In the genomic region with DNA sequence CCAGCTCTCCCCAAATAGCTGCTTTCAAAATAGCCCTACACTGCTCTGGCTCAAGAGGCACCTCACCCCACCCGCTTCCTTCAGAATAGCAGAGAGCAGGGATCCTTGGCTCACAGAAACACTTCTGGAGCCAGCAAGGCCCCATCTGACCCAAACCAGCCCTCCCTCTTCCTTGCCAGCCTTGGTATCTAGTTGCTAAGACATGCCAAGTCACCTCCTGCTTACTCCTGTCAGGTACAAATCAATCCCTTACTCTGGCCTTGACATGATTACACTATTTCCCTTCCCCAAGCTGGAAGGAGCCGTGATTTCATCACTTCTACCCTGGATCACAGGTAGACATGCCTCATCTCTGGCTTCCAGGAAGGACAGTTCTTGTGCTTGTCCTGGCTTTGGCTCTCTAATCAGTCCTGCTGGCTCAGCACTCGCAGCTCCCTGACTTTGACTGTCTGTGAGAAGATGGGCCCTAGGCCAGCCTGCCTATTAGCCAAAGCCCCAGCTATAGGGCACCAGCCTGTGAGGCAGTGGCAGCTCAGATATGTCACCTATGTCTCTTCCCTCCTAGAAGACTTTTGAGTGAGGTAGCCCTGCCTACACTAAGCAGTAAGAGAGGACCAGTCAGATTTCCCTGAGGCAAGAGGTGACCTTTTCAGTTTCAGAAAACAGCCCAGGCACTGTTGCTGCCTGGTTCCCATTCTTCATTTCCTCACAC, we compare ENCODE assay signal across 11 cellular contexts. TPM values are rescaled to one million over a fixed set of nuclear protein-coding genes. Genes with fewer than 3 reads are reported as not detected.
A peak's percentile ranks its signal among the peaks of the same experiment; 100 is the strongest.
DNase-seq lines count a peak whose midpoint lies in the region; TF ChIP-seq lines count a peak whose summit lies in the region.
"Had no signal": no experiment of that assay in that cellular context is flagged by ENCODE, and none has a peak within 500 bp of the region (broad histone marks: within the 10 kb centered on the region; RNA-seq: fewer than 3 reads in every experiment).

No MANE protein-coding gene starts in this region.

- TF ChIP-seq CTCF in HEK293 (tag by site-specific recombination; IDR thresholded peaks at IDR 0.05) = no peak
- no peak for TF ChIP-seq CTCF in ascending aorta (IDR thresholded peaks at IDR 0.05)
- no peak for TF ChIP-seq CTCF in smooth muscle cell (IDR thresholded peaks at IDR 0.05; ENCODE audit: borderline replicate concordance, insufficient read depth, poor library complexity, severe bottlenecking)
- no peak for TF ChIP-seq CTCF in colonic mucosa (IDR thresholded peaks at IDR 0.05)

- WGBS in smooth muscle cell (ENCODE audit: low lambda C conversion rate) = 91% methylated on average over 3 of the region's 3 CpGs

- H3K4me1 ChIP-seq in HEK293 (ENCODE audit: control insufficient read depth, insufficient read depth, low read length) (no peaks in the 10 kb centered on the region), ascending aorta (peaks cover 8 to 12% of the 10 kb centered on the region in 2 donors), smooth muscle cell (ENCODE audit: low read depth) (no peaks in the 10 kb centered on the region), colonic mucosa (no peaks in the 10 kb centered on the region)

- DNase-seq in ascending aorta (ENCODE audit: low spot score in 2 of 2) (no peak), islet precursor cell (peak; percentile 68), smooth muscle cell (lab: John Stamatoyannopoulos, UW; ENCODE audit: unreplicated experiment) (no peak), colonic mucosa (no peak), NCI-H69 (lab: John Stamatoyannopoulos, UW) (no peak), COR-L47 (lab: John Stamatoyannopoulos, UW) (no peak)
- DNase-seq in activated CD4-positive, alpha-beta T cell treated with anti-CD3 and anti-CD28 coated beads for 1 hour = no peak
- DNase-seq: hippocampal formation, NCI-H1417 had no signal

- no peaks in the 10 kb centered on the region for H3K79me2 ChIP-seq in smooth muscle cell (ENCODE audit: low read depth)

- H3K9me3 ChIP-seq in HEK293 (ENCODE audit: control insufficient read depth, insufficient read depth, low read depth, low read length) (no peaks in the 10 kb centered on the region), ascending aorta (no peaks in the 10 kb centered on the region), smooth muscle cell (replicated peaks; ENCODE audit: low read depth) (no peaks in the 10 kb centered on the region), colonic mucosa (no peaks in the 10 kb centered on the region)

- POLR2A ChIA-PET in HEK293 (lab: Yijun Ruan, JAX) = interaction anchor here (0.8 to 3.0 kb wide), 6 partner anchors 9 to 627 kb away, joined by 3 to 31 read pairs (median 4); a partner anchor contains a TSS

- H3K4me3 ChIP-seq in HEK293 (ENCODE audit: low read depth, low read length) (no peak overlapping the region), ascending aorta (no peak overlapping the region), smooth muscle cell (no peak overlapping the region), colonic mucosa (no peak overlapping the region)

- CTCF ChIA-PET in HEK293 (lab: Yijun Ruan, JAX) = interaction anchor here (0.9 to 4.3 kb wide), 5 partner anchors 8 to 163 kb away, joined by 3 to 23 read pairs (median 8); a partner anchor contains a TSS

- peaks cover 0 to 29% of the 10 kb centered on the region in 2 experiments; a peak in 1 of 3 replicates for H3K36me3 ChIP-seq in HEK293 (ENCODE audit: control insufficient read depth in 2 of 2, insufficient read depth in 1 of 2, low read length in 2 of 2)
- H3K36me3 ChIP-seq in ascending aorta = peaks cover 10 to 11% of the 10 kb centered on the region in 2 donors
- no peaks in the 10 kb centered on the region for H3K36me3 ChIP-seq in smooth muscle cell (ENCODE audit: low read depth)
- H3K36me3 ChIP-seq in colonic mucosa = no peaks in the 10 kb centered on the region

- intact Hi-C loops in ascending aorta (cut with DNase I) = no loop called here
- intact Hi-C loops in colonic mucosa (cut with DNase I) = loop anchor here (10.0 kb wide), 1 partner anchor 216 kb away; no protein-coding TSS in a partner anchor

- H3K27me3 ChIP-seq in ascending aorta (no peaks in the 10 kb centered on the region), smooth muscle cell (ENCODE audit: low read depth) (no peaks in the 10 kb centered on the region), colonic mucosa (no peaks in the 10 kb centered on the region)

- no peaks in the 10 kb centered on the region for H3F3A ChIP-seq in smooth muscle cell (ENCODE audit: low read depth)

- no peak overlapping the region for H3K4me2 ChIP-seq in smooth muscle cell

- no peak overlapping the region for H2AFZ ChIP-seq in smooth muscle cell (ENCODE audit: low read depth)

- H3K9ac ChIP-seq in smooth muscle cell (ENCODE audit: low read depth) (no peak overlapping the region), colonic mucosa (ENCODE audit: low read depth in 2 of 2, low read length in 2 of 2) (no peak overlapping the region)

- no peaks in the 10 kb centered on the region for H4K20me1 ChIP-seq in smooth muscle cell (ENCODE audit: low read depth)

- H3K27ac ChIP-seq in HEK293 (ENCODE audit: extremely low read depth, low read depth, low read length) = no peak overlapping the region
- peak overlapping the region; percentile 59 to 72 for H3K27ac ChIP-seq in ascending aorta
- H3K27ac ChIP-seq in smooth muscle cell (ENCODE audit: low read depth) = peak overlapping the region; percentile 62
- no peak overlapping the region for H3K27ac ChIP-seq in colonic mucosa

TF ChIP-seq in HEK293, 187 proteins besides CTCF, POLR2A, EP300 and RAD21:
- TF ChIP-seq ZNF585B (tag by site-specific recombination; IDR thresholded peaks at IDR 0.05) = no peak
- no peak for TF ChIP-seq ZNF214 (tag by site-specific recombination; IDR thresholded peaks at IDR 0.05; ENCODE audit: borderline replicate concordance)
- TF ChIP-seq ZNF791 (tag by site-specific recombination; IDR thresholded peaks at IDR 0.05) = no peak
- no peak for TF ChIP-seq ZBTB8A (tag by site-specific recombination; IDR thresholded peaks at IDR 0.05)
- TF ChIP-seq ZBTB17 (tag by site-specific recombination; IDR thresholded peaks at IDR 0.05) = peak; percentile 71; the same call in 1 of the 2 replicates
- TF ChIP-seq SCRT2 (tag by site-specific recombination; IDR thresholded peaks at IDR 0.05) = 0 out of 2 replicates have a peak, but pooled peaks have one; percentile 30

RNA-seq across cellular contexts. Expression of a gene that starts 8.9 kb away (rescaled TPM):
- total RNA-seq in ascending aorta = 1.8 TPM
- 12.1 and 13.5 TPM in 2 replicates for total RNA-seq in smooth muscle cell
- polyA plus RNA-seq in smooth muscle cell = 16.5 and 17.4 TPM in 2 replicates
- 10 to 100 TPM; 17.0 to 65.0 TPM for total RNA-seq in colonic mucosa

RNA-seq across cellular contexts. Expression of a gene that starts 9.2 kb away (rescaled TPM):
- total RNA-seq in ascending aorta (6.9 TPM), smooth muscle cell (3.2 and 3.3 TPM in 2 replicates), colonic mucosa (10 to 100 TPM; 10.1 to 20.5 TPM)
- 2.8 and 3.3 TPM in 2 replicates for polyA plus RNA-seq in smooth muscle cell

RNA-seq across cellular contexts. Expression of a gene that starts 22.4 kb away (rescaled TPM):
- total RNA-seq in ascending aorta (not detected), smooth muscle cell (not detected in 2 replicates), colonic mucosa (10 to 100 TPM in 1 of 2 donors, 1 to 10 TPM in 1; 4.3 to 29.3 TPM)
- 0.96 and 0.98 TPM in 2 replicates for polyA plus RNA-seq in smooth muscle cell
- polyA plus RNA-seq: neural cell had no signal

Comparison
In these comparisons a context has a peak if more than half of its experiments do, and no peak if none do; other contexts are left out.
1. H3K27ac ChIP-seq: peak in ascending aorta (2 of 2) and smooth muscle cell (single experiment); none in HEK293 (single experiment) and colonic mucosa (single experiment).